ENCODE assay signal across 8 cellular contexts in the genomic region with DNA sequence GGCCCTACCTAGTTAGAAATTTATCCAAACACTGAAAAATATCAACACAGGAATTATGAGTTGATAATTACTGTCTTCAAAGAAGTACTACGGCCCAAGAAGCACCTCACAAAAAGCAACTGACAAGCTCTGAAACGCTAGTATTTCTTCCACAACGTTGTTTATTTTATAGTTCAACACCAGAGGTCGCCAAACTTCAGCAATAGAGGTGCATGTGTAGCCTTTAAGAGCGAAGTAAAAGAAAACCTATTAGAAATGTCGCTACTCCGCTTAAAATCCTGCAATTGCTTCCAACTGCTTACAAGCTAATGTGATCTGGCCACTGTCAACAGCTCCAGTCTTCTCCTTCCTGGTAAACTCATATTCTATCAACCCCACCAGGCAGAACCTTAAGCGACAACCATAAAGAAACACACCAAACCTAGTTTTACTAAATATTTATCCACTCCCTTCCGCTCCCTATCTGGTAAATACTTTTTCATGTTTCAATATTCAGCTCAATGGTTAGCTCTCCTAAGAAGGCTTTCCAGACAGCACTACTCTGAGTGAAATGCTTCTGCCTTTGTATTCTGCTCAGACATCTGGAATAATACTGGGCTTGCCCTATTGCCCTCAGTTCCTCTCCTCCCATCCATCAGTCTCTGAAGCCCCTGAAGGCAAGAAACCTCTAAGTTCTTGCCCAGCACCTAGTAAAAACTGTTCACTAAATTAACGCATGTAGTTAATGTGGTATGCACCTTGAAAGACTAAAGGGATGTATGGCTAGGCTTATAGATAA.
DNase-seq lines count a peak whose midpoint lies in the region; ATAC-seq, FAIRE-seq and TF ChIP-seq lines count a peak whose summit lies in the region.

No MANE protein-coding gene starts in this region.

- H3K4me1 ChIP-seq in colonic mucosa (no peaks in the 10 kb centered on the region), HepG2 (ENCODE audit: insufficient read depth, low read length) (no peaks in the 10 kb centered on the region), stomach (peaks cover 0 to 11% (median 7%) of the 10 kb centered on the region in 4 donors)

- peak; percentile 46 for TF ChIP-seq CTCF in NB4 (IDR thresholded peaks at IDR 0.05; ENCODE audit: low read depth, low read length)
- TF ChIP-seq CTCF in colonic mucosa (IDR thresholded peaks at IDR 0.05), result peak; percentile 51
- peak; percentile 67 for TF ChIP-seq CTCF in HepG2 (CRISPR knock-in tag; IDR thresholded peaks at IDR 0.05)
- TF ChIP-seq CTCF in stomach (IDR thresholded peaks at IDR 0.05), result peak in 5 of 7 experiments; percentile 20 to 73 (median 44)

- H3K9me3 ChIP-seq in colonic mucosa (no peaks in the 10 kb centered on the region), HepG2 (ENCODE audit: low read length) (peaks cover 8% of the 10 kb centered on the region; the same call in 1 of the 2 replicates), stomach (peaks cover 0 to 13% (median 2%) of the 10 kb centered on the region in 4 donors)

- POLR2A ChIA-PET in HepG2 (lab: Yijun Ruan, JAX), result no interaction called here

- H3K9ac ChIP-seq in colonic mucosa (ENCODE audit: low read depth in 2 of 2, low read length in 2 of 2) (no peak overlapping the region), HepG2 (ENCODE audit: insufficient read depth, low read depth, low read length) (no peak overlapping the region)

- FAIRE-seq in HepG2 (lab: Jason Lieb, UNC), result peak; percentile 67

- intact Hi-C loops in colonic mucosa (cut with DNase I) (loop anchor here (5.0 to 10.0 kb wide), 3 partner anchors 203 to 350 kb away; a partner anchor contains a TSS), HepG2 (cut with micrococcal nuclease; ENCODE audit: unreplicated experiment) (loop anchor here (1.0 to 5.0 kb wide), 3 partner anchors 200 to 525 kb away; a partner anchor contains a TSS), stomach (cut with DNase I; ENCODE audit: low total_unique reads) (loop anchor here (5.0 kb wide), 1 partner anchor 290 kb away; no protein-coding TSS in a partner anchor)

- H3K27ac ChIP-seq in colonic mucosa (no peak overlapping the region), HepG2 (ENCODE audit: extremely low read length, insufficient read depth, low read length) (no peak overlapping the region), stomach (peak overlapping the region in 1 of 5 donors; percentile 26)

- no peak for TF ChIP-seq POLR2A in NB4 (IDR thresholded peaks at IDR 0.05; ENCODE audit: extremely low read depth, insufficient read length)
- TF ChIP-seq POLR2A in HepG2 (IDR thresholded peaks at IDR 0.05; ENCODE audit: insufficient read depth in 1 of 2, low read depth in 2 of 2, low read length in 2 of 2), result no peak
- no peak for TF ChIP-seq POLR2A in stomach (IDR thresholded peaks at IDR 0.05)

- BruUV-seq in HepG2 (replicated peaks; lab: Mats Ljungman, UMichigan), result no TSS peak

- no peak overlapping the region for H3K4me2 ChIP-seq in HepG2 (ENCODE audit: low read depth, low read length)

- TF ChIP-seq RAD21 in HepG2 (CRISPR knock-in tag; IDR thresholded peaks at IDR 0.05), result peak; percentile 55; the same call in 1 of the 2 replicates

- H3K27me3 ChIP-seq in colonic mucosa, result no peaks in the 10 kb centered on the region
- no peaks in the 10 kb centered on the region for H3K27me3 ChIP-seq in HepG2 (ENCODE audit: control insufficient read depth in 1 of 2, insufficient read depth in 2 of 2, low read length in 2 of 2)
- H3K27me3 ChIP-seq in stomach, result no peaks in the 10 kb centered on the region

- peak; percentile 70 for ATAC-seq in GM18909 (IDR thresholded peaks at IDR 0.05; ENCODE audit: poor library complexity, unreplicated experiment)
- peak; percentile 73 for ATAC-seq in HepG2
- no peak for ATAC-seq in GM18520 (IDR thresholded peaks at IDR 0.05; ENCODE audit: unreplicated experiment)

- in situ Hi-C loops in HepG2 (cut with HindIII; ENCODE audit: extremely low pct_ligation_motif_present, low pct_unique_long_range_greater_than_20kb), result no loop called here

- H4K20me1 ChIP-seq in HepG2 (ENCODE audit: insufficient read depth, low read length), result no peaks in the 10 kb centered on the region

- H3K4me3 ChIP-seq in NB4 (ENCODE audit: low read depth, low read length), result no peak overlapping the region
- H3K4me3 ChIP-seq in colonic mucosa, result no peak overlapping the region
- no peak overlapping the region for H3K4me3 ChIP-seq in HepG2 (replicated peaks in 1 of 3; ENCODE audit: insufficient read depth in 1 of 3, low read depth in 2 of 3, low read length in 3 of 3)
- H3K4me3 ChIP-seq in stomach, result no peak overlapping the region

- H3K36me3 ChIP-seq in colonic mucosa (no peaks in the 10 kb centered on the region), HepG2 (replicated peaks in 1 of 2; ENCODE audit: control insufficient read depth in 1 of 2, insufficient read depth in 2 of 2, low read length in 2 of 2) (peaks cover 0 to 8% of the 10 kb centered on the region in 2 experiments; a peak in 1 of 5 replicates), stomach (peaks cover 0 to 24% (median 4%) of the 10 kb centered on the region in 4 donors)

- no peak overlapping the region for H2AFZ ChIP-seq in HepG2 (ENCODE audit: low read length)

- no peaks in the 10 kb centered on the region for H3K79me2 ChIP-seq in HepG2 (ENCODE audit: insufficient read depth, low read length)

- TF ChIP-seq EP300 in HepG2 (IDR thresholded peaks at IDR 0.05; ENCODE audit: low read depth in 2 of 2, low read length in 2 of 2) (no peak), HepG2 (CRISPR knock-in tag; IDR thresholded peaks at IDR 0.05; ENCODE audit: borderline replicate concordance) (no peak), stomach (IDR thresholded peaks at IDR 0.05) (no peak)

- DNase-seq in CD1c-positive myeloid dendritic cell (ENCODE audit: extremely low spot score) (peak; percentile 63), NB4 (ENCODE audit: low read depth) (peak; percentile 73), SW480 (ENCODE audit: low spot score) (peak; percentile 67), colonic mucosa (peak; percentile 48), HepG2 (ENCODE audit: low spot score) (peak; percentile 55), stomach (peak; percentile 26)

- CTCF ChIA-PET in HepG2 (lab: Yijun Ruan, JAX; ENCODE audit: low intra/inter-chr PET ratio, low total read pairs), result interaction anchor here (1.5 kb wide), 1 partner anchor 306 kb away, joined by 8 read pairs; no protein-coding TSS in a partner anchor

- 72% methylated on average over 10 of the region's 10 CpGs for WGBS in HepG2 (ENCODE audit: low lambda C conversion rate)
- 26 to 33% (median 31%) methylated on average over 10 of the region's 10 CpGs for WGBS in stomach, 5 donors

TF ChIP-seq in HepG2, 621 proteins besides CTCF, POLR2A, EP300 and RAD21 (continues in another document):
- no peak for TF ChIP-seq KDM4B (CRISPR knock-in tag; IDR thresholded peaks at IDR 0.05)
- TF ChIP-seq SMAD1 (CRISPR knock-in tag; IDR thresholded peaks at IDR 0.05; ENCODE audit: borderline replicate concordance, low read depth), result no peak
- TF ChIP-seq POGZ (CRISPR knock-in tag; IDR thresholded peaks at IDR 0.05), result peak; percentile 47; the same call in 1 of the 2 replicates
- TF ChIP-seq ZBTB38 (CRISPR knock-in tag; IDR thresholded peaks at IDR 0.05), result no peak
- TF ChIP-seq STAG1 (CRISPR knock-in tag; IDR thresholded peaks at IDR 0.05), result peak; percentile 79
- peak; percentile 60 for TF ChIP-seq SMC3 (IDR thresholded peaks at IDR 0.05; ENCODE audit: low read length)
- TF ChIP-seq ZBTB20 (CRISPR knock-in tag; IDR thresholded peaks at IDR 0.05; ENCODE audit: borderline replicate concordance, low read depth), result no peak
- TF ChIP-seq, protein P1, sequence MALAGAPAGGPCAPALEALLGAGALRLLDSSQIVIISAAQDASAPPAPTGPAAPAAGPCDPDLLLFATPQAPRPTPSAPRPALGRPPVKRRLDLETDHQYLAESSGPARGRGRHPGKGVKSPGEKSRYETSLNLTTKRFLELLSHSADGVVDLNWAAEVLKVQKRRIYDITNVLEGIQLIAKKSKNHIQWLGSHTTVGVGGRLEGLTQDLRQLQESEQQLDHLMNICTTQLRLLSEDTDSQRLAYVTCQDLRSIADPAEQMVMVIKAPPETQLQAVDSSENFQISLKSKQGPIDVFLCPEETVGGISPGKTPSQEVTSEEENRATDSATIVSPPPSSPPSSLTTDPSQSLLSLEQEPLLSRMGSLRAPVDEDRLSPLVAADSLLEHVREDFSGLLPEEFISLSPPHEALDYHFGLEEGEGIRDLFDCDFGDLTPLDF (CRISPR knock-in tag; IDR thresholded peaks at IDR 0.05), result no peak
- TF ChIP-seq, protein P2, sequence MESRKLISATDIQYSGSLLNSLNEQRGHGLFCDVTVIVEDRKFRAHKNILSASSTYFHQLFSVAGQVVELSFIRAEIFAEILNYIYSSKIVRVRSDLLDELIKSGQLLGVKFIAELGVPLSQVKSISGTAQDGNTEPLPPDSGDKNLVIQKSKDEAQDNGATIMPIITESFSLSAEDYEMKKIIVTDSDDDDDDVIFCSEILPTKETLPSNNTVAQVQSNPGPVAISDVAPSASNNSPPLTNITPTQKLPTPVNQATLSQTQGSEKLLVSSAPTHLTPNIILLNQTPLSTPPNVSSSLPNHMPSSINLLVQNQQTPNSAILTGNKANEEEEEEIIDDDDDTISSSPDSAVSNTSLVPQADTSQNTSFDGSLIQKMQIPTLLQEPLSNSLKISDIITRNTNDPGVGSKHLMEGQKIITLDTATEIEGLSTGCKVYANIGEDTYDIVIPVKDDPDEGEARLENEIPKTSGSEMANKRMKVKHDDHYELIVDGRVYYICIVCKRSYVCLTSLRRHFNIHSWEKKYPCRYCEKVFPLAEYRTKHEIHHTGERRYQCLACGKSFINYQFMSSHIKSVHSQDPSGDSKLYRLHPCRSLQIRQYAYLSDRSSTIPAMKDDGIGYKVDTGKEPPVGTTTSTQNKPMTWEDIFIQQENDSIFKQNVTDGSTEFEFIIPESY (CRISPR knock-in tag; IDR thresholded peaks at IDR 0.05), result peak; percentile 61; the same call in 1 of the 2 replicates
- no peak for TF ChIP-seq NR2F2 (IDR thresholded peaks at IDR 0.05; ENCODE audit: borderline replicate concordance, low read depth)
- no peak for TF ChIP-seq FOXA1 (IDR thresholded peaks at IDR 0.05)
- TF ChIP-seq FOXA1 (CRISPR knock-in tag; IDR thresholded peaks at IDR 0.05), result peak; percentile 42; the same call in 1 of the 2 replicates
- TF ChIP-seq, protein P3, sequence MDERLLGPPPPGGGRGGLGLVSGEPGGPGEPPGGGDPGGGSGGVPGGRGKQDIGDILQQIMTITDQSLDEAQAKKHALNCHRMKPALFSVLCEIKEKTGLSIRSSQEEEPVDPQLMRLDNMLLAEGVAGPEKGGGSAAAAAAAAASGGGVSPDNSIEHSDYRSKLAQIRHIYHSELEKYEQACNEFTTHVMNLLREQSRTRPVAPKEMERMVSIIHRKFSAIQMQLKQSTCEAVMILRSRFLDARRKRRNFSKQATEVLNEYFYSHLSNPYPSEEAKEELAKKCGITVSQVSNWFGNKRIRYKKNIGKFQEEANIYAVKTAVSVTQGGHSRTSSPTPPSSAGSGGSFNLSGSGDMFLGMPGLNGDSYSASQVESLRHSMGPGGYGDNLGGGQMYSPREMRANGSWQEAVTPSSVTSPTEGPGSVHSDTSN (CRISPR knock-in tag; IDR thresholded peaks at IDR 0.05), result no peak
- 0 out of 2 replicates have a peak, but pooled peaks have one; percentile 33 for TF ChIP-seq ZMYM4 (CRISPR knock-in tag; IDR thresholded peaks at IDR 0.05)
- no peak for TF ChIP-seq ZSCAN9 (CRISPR knock-in tag; IDR thresholded peaks at IDR 0.05; ENCODE audit: borderline replicate concordance)
